ENCODE assay signal across 8 cellular contexts in genomic region chr19:11535792-11536595, GRCh38. TPM values are rescaled to one million over a fixed set of nuclear protein-coding genes. Genes with fewer than 3 reads are reported as not detected.
DNase-seq lines count a peak whose midpoint lies in the region; ATAC-seq and TF ChIP-seq lines count a peak whose summit lies in the region.

No MANE protein-coding gene starts in this region.

- peaks cover 18% of the 10 kb centered on the region for H3K4me1 Mint-ChIP-seq in dendritic cell treated with granulocyte-macrophage colony-stimulating factor and Interleukin-4, amounts not matched to agents 40 ng/mL and 50 ng/mL, for 4 days (ENCODE audit: low read depth)

- H3K9me3 Mint-ChIP-seq in dendritic cell treated with granulocyte-macrophage colony-stimulating factor and Interleukin-4, amounts not matched to agents 40 ng/mL and 50 ng/mL, for 4 days = peaks cover 10% of the 10 kb centered on the region

- peak; percentile 3 for DNase-seq in NCI-H526 treated with DMSO at 0.1 percent for 48 hours (lab: John Stamatoyannopoulos, UW)
- DNase-seq in activated CD4-positive, alpha-beta T cell treated with anti-CD3 and anti-CD28 coated beads, Interleukin-2, amount 50 U/mL, for 24 hours (ENCODE audit: low read depth in 1 of 2, low spot score in 1 of 2) = peak; percentile 77 to 83
- peak; percentile 71 for DNase-seq in stimulated activated CD4-positive, alpha-beta T cell treated with anti-CD3 and anti-CD28 coated beads, Interleukin-2, amount 100 ng/mL, for 4 hours (ENCODE audit: low read depth)

- H3K4me3 ChIP-seq in GM08714 (ENCODE audit: low read length) = peak overlapping the region; percentile 0; the same call in 1 of the 2 replicates
- peak overlapping the region in 1 of 3 donors; percentile 12 for H3K4me3 ChIP-seq in liver (ENCODE audit: low read depth in 1 of 3, low read length in 3 of 3)

- no peaks in the 10 kb centered on the region for H3K36me3 Mint-ChIP-seq in dendritic cell treated with granulocyte-macrophage colony-stimulating factor and Interleukin-4, amounts not matched to agents 40 ng/mL and 50 ng/mL, for 4 days (ENCODE audit: low read depth)

- peak overlapping the region; percentile 64 for H3K27ac Mint-ChIP-seq in dendritic cell treated with granulocyte-macrophage colony-stimulating factor and Interleukin-4, amounts not matched to agents 40 ng/mL and 50 ng/mL, for 4 days

- peak; percentile 77 for TF ChIP-seq CTCF in liver (IDR thresholded peaks at IDR 0.05; ENCODE audit: low read depth, low read length, missing input control)

- H3K27me3 ChIP-seq in liver (ENCODE audit: control insufficient read depth in 4 of 4, insufficient read depth in 4 of 4, low read length in 3 of 4) = peaks cover 0 to 5% (median 1%) of the 10 kb centered on the region in 4 donors

- no peaks in the 10 kb centered on the region for H3K36me3 ChIP-seq in liver (ENCODE audit: control insufficient read depth in 4 of 4, insufficient read depth in 3 of 4, low read depth in 1 of 4, low read length in 3 of 4)

- H3K9me3 ChIP-seq in liver (ENCODE audit: control insufficient read depth in 4 of 4, low read length in 3 of 4) = no peaks in the 10 kb centered on the region

- peak overlapping the region in 1 of 2 donors; percentile 59 for H3K27ac ChIP-seq in liver (ENCODE audit: low read depth in 1 of 2, low read length in 2 of 2)

- H3K4me3 Mint-ChIP-seq in dendritic cell treated with granulocyte-macrophage colony-stimulating factor and Interleukin-4, amounts not matched to agents 40 ng/mL and 50 ng/mL, for 4 days = peak overlapping the region; percentile 17

- peak; percentile 23 to 63 for TF ChIP-seq RAD21 in liver (IDR thresholded peaks at IDR 0.05)

- ATAC-seq in HG03045 (IDR thresholded peaks at IDR 0.05; ENCODE audit: unreplicated experiment) = peak; percentile 66
- ATAC-seq in HG02973 (IDR thresholded peaks at IDR 0.05; ENCODE audit: unreplicated experiment) = no peak

- peak overlapping the region in 1 of 2 donors; percentile 79 for H3K9ac ChIP-seq in liver (ENCODE audit: low read depth in 1 of 2, low read length in 2 of 2)

- intact Hi-C loops in dendritic cell treated with granulocyte-macrophage colony-stimulating factor and Interleukin-4, amounts not matched to agents 40 ng/mL and 50 ng/mL, for 4 days (cut with micrococcal nuclease) = no loop called here

- WGBS in liver = 17% methylated on average over 54 of the region's 54 CpGs

- peaks cover 31% of the 10 kb centered on the region for H3K27me3 Mint-ChIP-seq in dendritic cell treated with granulocyte-macrophage colony-stimulating factor and Interleukin-4, amounts not matched to agents 40 ng/mL and 50 ng/mL, for 4 days

- peaks cover 0 to 3% (median 3%) of the 10 kb centered on the region in 4 donors for H3K4me1 ChIP-seq in liver (ENCODE audit: control insufficient read depth in 4 of 4, insufficient read depth in 4 of 4, low read length in 3 of 4)

TF ChIP-seq in liver, 16 proteins besides CTCF, POLR2A, EP300 and RAD21:
- TF ChIP-seq JUND (IDR thresholded peaks at IDR 0.05) = peak; percentile 67 to 76
- TF ChIP-seq HNF4G (IDR thresholded peaks at IDR 0.05) = no peak
- peak; percentile 17 for TF ChIP-seq SP1 (IDR thresholded peaks at IDR 0.05)

RNA-seq across cellular contexts. Expression of gene CNN1, which starts 2.7 kb away (rescaled TPM):
- 1 to 10 TPM in 1 of 2 donors, under 1 TPM in 1; 0.09 to 5.9 TPM for total RNA-seq in liver
- 1 to 10 TPM in 1 of 2 donors, under 1 TPM in 1; 0.29 to 4.1 TPM for polyA plus RNA-seq in liver

RNA-seq across cellular contexts. Expression of gene ECSIT, which starts 7.1 kb away (rescaled TPM):
- 10 to 100 TPM; 20.5 to 34.9 TPM for total RNA-seq in liver
- polyA plus RNA-seq in liver = 10 to 100 TPM; 27.2 to 37.4 TPM

RNA-seq across cellular contexts. Expression of gene ELOF1, which starts 23.0 kb away (rescaled TPM):
- total RNA-seq in liver = 10 to 100 TPM; 11.1 to 15.5 TPM
- polyA plus RNA-seq in liver = 10 to 100 TPM; 32.5 to 37.9 TPM

RNA-seq across cellular contexts. Expression of gene ZNF653, which starts 30.4 kb away (rescaled TPM):
- total RNA-seq in liver = 1 to 10 TPM; 3.0 to 4.6 TPM
- 1 to 10 TPM; 1.3 to 3.3 TPM for polyA plus RNA-seq in liver

RNA-seq across cellular contexts. Expression of gene ACP5, which starts 41.5 kb away (rescaled TPM):
- total RNA-seq in liver = 10 to 100 TPM; 20.7 to 30.5 TPM
- 10 to 100 TPM; 18.6 to 26.9 TPM for polyA plus RNA-seq in liver

Comparison
In these comparisons a context has a peak if more than half of its experiments do, and no peak if none do; other contexts are left out.
1. DNase-seq: peak in every context shown above with its lines; median percentile 80 in activated CD4-positive, alpha-beta T cell treated with anti-CD3 and anti-CD28 coated beads, Interleukin-2, amount 50 U/mL, for 24 hours; 71 in stimulated activated CD4-positive, alpha-beta T cell treated with anti-CD3 and anti-CD28 coated beads, Interleukin-2, amount 100 ng/mL, for 4 hours; 3 in NCI-H526 treated with DMSO at 0.1 percent for 48 hours.